16 cellular contexts compared by ENCODE assay signal in genomic region chr1:30704765-30705509, GRCh38. TPM values are rescaled to one million over a fixed set of nuclear protein-coding genes. Genes with fewer than 3 reads are reported as not detected.
A peak's percentile ranks its signal among the peaks of the same experiment; 100 is the strongest.
DNase-seq lines count a peak whose midpoint lies in the region; ATAC-seq and TF ChIP-seq lines count a peak whose summit lies in the region.
"Had no signal": no experiment of that assay in that cellular context is flagged by ENCODE, and none has a peak within 500 bp of the region (broad histone marks: within the 10 kb centered on the region; RNA-seq: fewer than 3 reads in every experiment).

No MANE protein-coding gene starts in this region.

- H3K27me3 ChIP-seq in IMR-90 (ENCODE audit: control insufficient read depth, insufficient read depth, low read length) (peaks cover 20% of the 10 kb centered on the region), osteoblast (ENCODE audit: insufficient read depth, low read length) (peaks cover 2% of the 10 kb centered on the region), upper lobe of right lung (no peaks in the 10 kb centered on the region)

- no peak overlapping the region for H3K56ac ChIP-seq in IMR-90 (ENCODE audit: extremely low read depth, insufficient read depth, low read length)

- H2BK120ac ChIP-seq in IMR-90 (ENCODE audit: low read depth, low read length) = no peak overlapping the region

- H3K79me2 ChIP-seq in osteoblast (ENCODE audit: insufficient read depth, low read length) = no peaks in the 10 kb centered on the region

- H2BK15ac ChIP-seq in IMR-90 (ENCODE audit: low read depth, low read length) = no peak overlapping the region

- TF ChIP-seq POLR2A in IMR-90 (IDR thresholded peaks at IDR 0.05; ENCODE audit: low read depth, low read length) = no peak

- no peak overlapping the region for H2AK5ac ChIP-seq in IMR-90 (ENCODE audit: low read depth, low read length)

- intact Hi-C loops in IMR-90 (cut with micrococcal nuclease) (loop anchor here (10.0 kb wide), 1 partner anchor 620 kb away; no protein-coding TSS in a partner anchor), upper lobe of right lung (cut with DNase I) (no loop called here)

- H2AFZ ChIP-seq in IMR-90 (replicated peaks; ENCODE audit: low read length, poor library complexity) (no peak overlapping the region), osteoblast (ENCODE audit: low read length) (no peak overlapping the region)

- H3K9me3 ChIP-seq in IMR-90 (ENCODE audit: control insufficient read depth, insufficient read depth, low read length) (no peaks in the 10 kb centered on the region), osteoblast (ENCODE audit: low read depth, low read length) (no peaks in the 10 kb centered on the region), upper lobe of right lung (no peaks in the 10 kb centered on the region)

- no peak for ATAC-seq in IMR-90 (ENCODE audit: low read depth)
- ATAC-seq in upper lobe of right lung = no peak
- ATAC-seq: GM12878 had no signal

- H3K27ac ChIP-seq in IMR-90 (ENCODE audit: insufficient read depth, low read length) (no peak overlapping the region), osteoblast (ENCODE audit: low read depth, low read length) (no peak overlapping the region), upper lobe of right lung (no peak overlapping the region)

- in situ Hi-C loops in IMR-90 (cut with MboI; ENCODE audit: low sequenced_read_pairs) = loop anchor here (10.0 kb wide), 2 partner anchors 1000 to 1810 kb away; no protein-coding TSS in a partner anchor

- H3K4me1 ChIP-seq in IMR-90 (ENCODE audit: control insufficient read depth, insufficient read depth, low read length) (peaks cover 4% of the 10 kb centered on the region; the same call in 1 of the 2 replicates), osteoblast (ENCODE audit: insufficient read depth, low read length) (peaks cover 9% of the 10 kb centered on the region), upper lobe of right lung (no peaks in the 10 kb centered on the region)

- dilution Hi-C loops in IMR-90 (cut with HindIII; ENCODE audit: low sequenced_read_pairs, unreplicated experiment) = no loop called here

- H4K20me1 ChIP-seq in IMR-90 (ENCODE audit: insufficient read depth, low read length) (no peaks in the 10 kb centered on the region), osteoblast (ENCODE audit: insufficient read depth, low read length) (no peaks in the 10 kb centered on the region)

- no peak overlapping the region for H4K91ac ChIP-seq in IMR-90 (ENCODE audit: insufficient read depth, low read depth, low read length)

- H4K5ac ChIP-seq in IMR-90 (ENCODE audit: low read depth, low read length) = no peak overlapping the region

- H2AK9ac ChIP-seq in IMR-90 (replicated peaks; ENCODE audit: low read depth, low read length, poor library complexity) = peak overlapping the region; percentile 20

- no peak overlapping the region for H3K18ac ChIP-seq in IMR-90 (ENCODE audit: low read depth, low read length)

- no peak overlapping the region for H2BK5ac ChIP-seq in IMR-90 (ENCODE audit: low read depth, low read length, poor library complexity, severe bottlenecking)

- no peaks in the 10 kb centered on the region for H3K79me1 ChIP-seq in IMR-90 (ENCODE audit: low read depth in 1 of 2, low read length in 2 of 2)

- peaks cover 3% of the 10 kb centered on the region; the same call in 1 of the 2 replicates for H3K9me1 ChIP-seq in IMR-90 (ENCODE audit: insufficient read depth, low read length)

- no peak overlapping the region for H2BK20ac ChIP-seq in IMR-90 (ENCODE audit: low read depth, low read length)

- POLR2A ChIA-PET in IMR-90 (lab: Charles Lee; ENCODE audit: unreplicated experiment) = no interaction called here

- CTCF ChIA-PET in IMR-90 (lab: Yijun Ruan, JAX) = no interaction called here

- H3K23ac ChIP-seq in IMR-90 (ENCODE audit: low read depth, low read length) = no peak overlapping the region

- no peak overlapping the region for H3K4ac ChIP-seq in IMR-90 (ENCODE audit: low read depth, low read length)

- H3K14ac ChIP-seq in IMR-90 (replicated peaks; ENCODE audit: low read depth, low read length) = no peak overlapping the region

- H3K4me2 ChIP-seq in IMR-90 (ENCODE audit: low read depth, low read length) = no peak overlapping the region
- no peak overlapping the region for H3K4me2 ChIP-seq in osteoblast (ENCODE audit: insufficient read depth, low read length)

- H4K8ac ChIP-seq in IMR-90 (ENCODE audit: low read depth in 2 of 2, low read length in 2 of 2) = no peak overlapping the region

- no peak for TF ChIP-seq CTCF in IMR-90 (conservative IDR thresholded peaks at IDR 0.05; ENCODE audit: low read depth, low read length)
- no peak for TF ChIP-seq CTCF in fibroblast of the aortic adventitia (IDR thresholded peaks at IDR 0.05; ENCODE audit: insufficient read depth, low read length)
- no peak for TF ChIP-seq CTCF in osteoblast (IDR thresholded peaks at IDR 0.05; ENCODE audit: extremely low read depth, low read depth, low read length)
- no peak for TF ChIP-seq CTCF in upper lobe of right lung (IDR thresholded peaks at IDR 0.05)

- H3K4me3 ChIP-seq in IMR-90 (ENCODE audit: insufficient read depth, low read depth, low read length) (no peak overlapping the region), fibroblast of the aortic adventitia (ENCODE audit: low read depth, low read length) (no peak overlapping the region), osteoblast (ENCODE audit: insufficient read depth, low read length) (no peak overlapping the region), upper lobe of right lung (no peak overlapping the region)
- H3K4me3 ChIP-seq: GM12878 had no signal

- H3K9ac ChIP-seq in IMR-90 (ENCODE audit: low read depth, low read length) = no peak overlapping the region

- DNase-seq in IMR-90 = no peak
- DNase-seq in fibroblast of the aortic adventitia (ENCODE audit: low read depth) = peak; percentile 64
- peak; percentile 38 for DNase-seq in osteoblast (ENCODE audit: insufficient read length, low spot score, missing footprints)
- peak; percentile 56 for DNase-seq in upper lobe of right lung
- DNase-seq in NCI-H146 treated with DMSO at 0.1 percent for 48 hours (lab: John Stamatoyannopoulos, UW; ENCODE audit: unreplicated experiment) = no peak
- no peak for DNase-seq in COR-L47 (lab: John Stamatoyannopoulos, UW)
- no peak for DNase-seq in H4 (ENCODE audit: low spot score)
- no peak for DNase-seq in NCI-H187 treated with DMSO at 0.1 percent for 48 hours (lab: John Stamatoyannopoulos, UW)
- DNase-seq: ACHN, DND-41, GDM1, GOT3, NCI-H1092, NCI-H146 had no signal

- BruUV-seq in IMR-90 (replicated peaks; lab: Mats Ljungman, UMichigan) = no TSS peak

- 41% methylated on average over 3 of the region's 14 CpGs; no CpG with 5 or more reads in 1 of the 2 experiments for WGBS in IMR-90 (ENCODE audit: extremely low coverage in 2 of 2, insufficient read length in 1 of 2), 2 experiments

- H3K36me3 ChIP-seq in IMR-90 (ENCODE audit: control insufficient read depth, insufficient read depth, low read length) (no peaks in the 10 kb centered on the region), osteoblast (ENCODE audit: insufficient read depth, low read length) (no peaks in the 10 kb centered on the region), upper lobe of right lung (no peaks in the 10 kb centered on the region)

- TF ChIP-seq RAD21 in IMR-90 (IDR thresholded peaks at IDR 0.05; ENCODE audit: low read length) = no peak

TF ChIP-seq in IMR-90, 13 proteins besides CTCF, POLR2A, EP300 and RAD21 (continues in another document):
- TF ChIP-seq ELK1 (IDR thresholded peaks at IDR 0.05; ENCODE audit: borderline replicate concordance, low read depth, low read length) (no peak), MXI1 (IDR thresholded peaks at IDR 0.05; ENCODE audit: borderline replicate concordance, low read depth, low read length) (no peak), NFE2L2 (IDR thresholded peaks at IDR 0.05; ENCODE audit: low read depth, low read length) (no peak), FOS (IDR thresholded peaks at IDR 0.05; ENCODE audit: low read depth, low read length) (no peak), RCOR1 (IDR thresholded peaks at IDR 0.05; ENCODE audit: insufficient replicate concordance, low read length) (no peak), CHD1 (IDR thresholded peaks at IDR 0.05; ENCODE audit: low read depth, low read length) (no peak), MAZ (IDR thresholded peaks at IDR 0.05; ENCODE audit: borderline replicate concordance, low read depth, low read length) (no peak), CEBPB (IDR thresholded peaks at IDR 0.05; ENCODE audit: low read depth, low read length) (no peak), SMC3 (IDR thresholded peaks at IDR 0.05; ENCODE audit: low read depth, low read length) (no peak), RFX5 (IDR thresholded peaks at IDR 0.05; ENCODE audit: low read depth, low read length) (no peak)

RNA-seq across cellular contexts. Expression of gene MATN1, which starts 18.4 kb away (rescaled TPM):
- total RNA-seq in IMR-90 (2012; rRNA removed) (0.56 TPM in 1 of 2 replicates, not detected in the other), fibroblast of the aortic adventitia (ENCODE audit: low replicate concordance) (0.18 and 0.25 TPM in 2 replicates), osteoblast (under 0.01 TPM in 1 of 2 replicates, not detected in the other), upper lobe of right lung (not detected)
- 0.10 and 0.27 TPM in 2 replicates for polyA plus RNA-seq in IMR-90 (2012; rRNA removed)
- polyA plus RNA-seq in IMR-90 (2012; cell fraction: cytosol; rRNA removed) = 0.03 TPM in 1 of 2 replicates, not detected in the other
- polyA plus RNA-seq in IMR-90 (2012; cell fraction: nucleus; rRNA removed; ENCODE audit: low replicate concordance) = 1.1 and 1.3 TPM in 2 replicates
- 0.06 and 0.51 TPM in 2 replicates for total RNA-seq in H4 (2014; rRNA removed; shearing (Covaris generic))
- polyA plus RNA-seq: CD8-positive, alpha-beta memory T cell had no signal

RNA-seq across cellular contexts. Expression of gene LAPTM5, which starts 52.6 kb away (rescaled TPM):
- total RNA-seq in IMR-90 (2012; rRNA removed) (under 0.01 TPM in 1 of 2 replicates, not detected in the other), fibroblast of the aortic adventitia (ENCODE audit: low replicate concordance) (0.16 and 0.18 TPM in 2 replicates), osteoblast (0.72 and 1.8 TPM in 2 replicates), upper lobe of right lung (424 TPM)
- 0.09 TPM in 2 replicates for polyA plus RNA-seq in IMR-90 (2012; rRNA removed)
- polyA plus RNA-seq in IMR-90 (2012; cell fraction: cytosol; rRNA removed) = 0.12 TPM in 1 of 2 replicates, not detected in the other
- 0.07 and 0.16 TPM in 2 replicates for polyA plus RNA-seq in IMR-90 (2012; cell fraction: nucleus; rRNA removed; ENCODE audit: low replicate concordance)
- total RNA-seq in H4 (2014; rRNA removed; shearing (Covaris generic)) = 0.10 TPM in 1 of 2 replicates, not detected in the other

Comparison
In these comparisons a context has a peak if more than half of its experiments do, and no peak if none do; other contexts are left out.
1. DNase-seq: peak in fibroblast of the aortic adventitia (single experiment), osteoblast (single experiment) and upper lobe of right lung (single experiment); none in IMR-90 (single experiment), NCI-H146 treated with DMSO at 0.1 percent for 48 hours (single experiment), COR-L47 (single experiment), H4 (single experiment) and NCI-H187 treated with DMSO at 0.1 percent for 48 hours (single experiment).
2. RNA of gene LAPTM5, which starts 52.6 kb away (total RNA-seq): 424 TPM in upper lobe of right lung (single experiment); 0.72 to 1.8 TPM in osteoblast, 0.16 to 0.18 TPM in fibroblast of the aortic adventitia, 0.10 TPM in H4 and under 0.01 TPM in IMR-90; every median in the first group is over 100 times any median in the second.